In genomic region chr14:51697848-51698247, GRCh38 we compare ENCODE assay signal across 19 cellular contexts. TPM values are rescaled to one million over a fixed set of nuclear protein-coding genes. Genes with fewer than 3 reads are reported as not detected.
DNase-seq lines count a peak whose midpoint lies in the region; ATAC-seq and TF ChIP-seq lines count a peak whose summit lies in the region.
"Had no signal": no experiment of that assay in that cellular context is flagged by ENCODE, and none has a peak within 500 bp of the region (broad histone marks: within the 10 kb centered on the region; RNA-seq: fewer than 3 reads in every experiment).

No MANE protein-coding gene starts in this region.

- WGBS in GM23248 (ENCODE audit: low coverage in 1 of 2, low lambda C conversion rate in 2 of 2, missing lambda C conversion rate in 2 of 2), 2 experiments, result 75 to 84% methylated on average over 3 of the region's 3 CpGs
- WGBS in ovary, 3 donors, result 66 to 75% (median 74%) methylated on average over 3 of the region's 3 CpGs

- H3K27me3 ChIP-seq in GM23248 (replicated peaks; ENCODE audit: insufficient read depth) (no peaks in the 10 kb centered on the region), ovary (no peaks in the 10 kb centered on the region)
- H3K27me3 ChIP-seq: BLaER1 had no signal

- TF ChIP-seq EP300 in ovary (IDR thresholded peaks at IDR 0.05), result no peak

- peaks cover 58% of the 10 kb centered on the region for H3K36me3 Mint-ChIP-seq in HFFc6 (ENCODE audit: low read depth)
- H3K36me3 Mint-ChIP-seq: CD4-positive, alpha-beta memory T cell had no signal

- H3K27ac Mint-ChIP-seq in HFFc6, result peak overlapping the region; percentile 21; the same call in 1 of the 2 replicates
- H3K27ac Mint-ChIP-seq: CD4-positive, alpha-beta memory T cell had no signal

- no peak overlapping the region for H2AFZ ChIP-seq in GM23248

- H3F3A ChIP-seq in GM23248 (ENCODE audit: insufficient read depth), result peaks cover 89% of the 10 kb centered on the region

- peak overlapping the region; percentile 78 for H3K27ac ChIP-seq in GM23248
- no peak overlapping the region for H3K27ac ChIP-seq in ovary
- H3K27ac ChIP-seq: BLaER1 had no signal

- no peak for TF ChIP-seq POLR2A in ovary (IDR thresholded peaks at IDR 0.05)

- in situ Hi-C loops in GM23248 (cut with MboI), result no loop called here

- ATAC-seq in HG02623 (IDR thresholded peaks at IDR 0.05; ENCODE audit: unreplicated experiment), result no peak
- no peak for ATAC-seq in HG02610 (IDR thresholded peaks at IDR 0.05; ENCODE audit: unreplicated experiment)

- no peaks in the 10 kb centered on the region for H3K9me2 ChIP-seq in GM23248 (ENCODE audit: insufficient read depth)

- peaks cover 33% of the 10 kb centered on the region for H3K27me3 Mint-ChIP-seq in HFFc6 (ENCODE audit: insufficient read depth)

- peaks cover 100% of the 10 kb centered on the region for H3K79me2 ChIP-seq in GM23248 (ENCODE audit: insufficient read depth)

- H3K4me2 ChIP-seq in GM23248 (ENCODE audit: unreplicated experiment), result no peak overlapping the region
- H3K4me2 ChIP-seq: BLaER1 had no signal

- H3K4me1 ChIP-seq in GM23248 (ENCODE audit: insufficient read depth) (peaks cover 88% of the 10 kb centered on the region), ovary (ENCODE audit: insufficient read depth) (no peaks in the 10 kb centered on the region)
- H3K4me1 ChIP-seq: BLaER1 had no signal

- TF ChIP-seq CTCF in HFFc6 (IDR thresholded peaks at IDR 0.05), result no peak
- no peak for TF ChIP-seq CTCF in ovary (IDR thresholded peaks at IDR 0.05)

- no peaks in the 10 kb centered on the region for H3K9me3 ChIP-seq in GM23248 (ENCODE audit: low read depth)
- H3K9me3 ChIP-seq in ovary, result no peaks in the 10 kb centered on the region
- H3K9me3 ChIP-seq: BLaER1 had no signal

- peaks cover 90% of the 10 kb centered on the region for H3K36me3 ChIP-seq in GM23248 (ENCODE audit: low read depth)
- H3K36me3 ChIP-seq in ovary, result no peaks in the 10 kb centered on the region
- H3K36me3 ChIP-seq: BLaER1 had no signal

- no peak overlapping the region for H3K4me3 ChIP-seq in GM23248
- peak overlapping the region; percentile 24 for H3K4me3 ChIP-seq in ovary
- H3K4me3 ChIP-seq: BLaER1 had no signal

- no peak for DNase-seq in GM23248
- DNase-seq in HFFc6, result no peak
- peak; percentile 27 to 52 for DNase-seq in NCI-H526 (lab: John Stamatoyannopoulos, UW)
- no peak for DNase-seq in ovary
- DNase-seq in RPMI8226, result no peak
- DNase-seq: CD4-positive, alpha-beta memory T cell; DMS153; GDM1; Kasumi-1; MM.1S; NCI-H1092 treated with DMSO at 0.1 percent for 48 hours; NCI-H1694; NCI-H345; NCI-H524 treated with DMSO at 0.1 percent for 48 hours; SIG-M5; T-helper 1 cell had no signal

- H3K9me3 Mint-ChIP-seq in HFFc6, result no peaks in the 10 kb centered on the region; the same call in 1 of the 2 replicates
- H3K9me3 Mint-ChIP-seq: CD4-positive, alpha-beta memory T cell had no signal

- H3K4me1 Mint-ChIP-seq in HFFc6 (ENCODE audit: low read depth), result peaks cover 65% of the 10 kb centered on the region
- H3K4me1 Mint-ChIP-seq: CD4-positive, alpha-beta memory T cell had no signal

- intact Hi-C loops in ovary (cut with DNase I), result no loop called here

- H4K20me1 ChIP-seq in GM23248 (ENCODE audit: insufficient read depth), result peaks cover 26% of the 10 kb centered on the region; the same call in 1 of the 2 replicates
- H4K20me1 ChIP-seq: BLaER1 had no signal

- 0 out of 2 replicates have a peak overlapping the region, but pooled peaks have one; percentile 7 for H3K4me3 Mint-ChIP-seq in HFFc6
- H3K4me3 Mint-ChIP-seq: CD4-positive, alpha-beta memory T cell had no signal

- no peak overlapping the region for H3K9ac ChIP-seq in GM23248
- H3K9ac ChIP-seq: BLaER1 had no signal

RNA-seq across cellular contexts. Expression of gene FRMD6, which starts 46.1 kb away (rescaled TPM):
- 795 and 861 TPM in 2 replicates for total RNA-seq in GM23248 (2014; rRNA removed; shearing (Covaris generic))
- polyA plus RNA-seq in GM23248 (2016; fragmentation: Nextera tagmentation; extraction: Ambion mirVana) (550 and 553 TPM in 2 replicates), ovary (10 to 100 TPM; 15.3 to 79.2 TPM)
- total RNA-seq in HFFc6 (2021; fragmentation: NEBNext Ultra II Directional; extraction: Animal tissue kit (Norgen Biotek cat#: 25700)), result 100 to 1,000 TPM; 379 to 565 (median 420) TPM
- 10 to 100 TPM; 29.5 to 55.4 (median 33.3) TPM for total RNA-seq in ovary

Comparison
In these comparisons a context has a peak if more than half of its experiments do, and no peak if none do; other contexts are left out.
1. DNase-seq: peak in NCI-H526 (2 of 2); none in GM23248 (single experiment), HFFc6 (single experiment), ovary (0 of 5) and RPMI8226 (single experiment).
2. RNA of gene FRMD6, which starts 46.1 kb away (total RNA-seq): 795 to 861 TPM in GM23248 and 379 to 565 TPM in HFFc6; 29.5 to 55.4 TPM in ovary; every median in the first group is over 4 times any median in the second.